Comparison of ENCODE assay signal across 17 cellular contexts in genomic region chr10:29631049-29631339, GRCh38. TPM values are rescaled to one million over a fixed set of nuclear protein-coding genes. Genes with fewer than 3 reads are reported as not detected.
DNase-seq lines count a peak whose midpoint lies in the region; ATAC-seq and TF ChIP-seq lines count a peak whose summit lies in the region.
"Had no signal": no experiment of that assay in that cellular context is flagged by ENCODE, and none has a peak within 500 bp of the region (broad histone marks: within the 10 kb centered on the region; RNA-seq: fewer than 3 reads in every experiment).

No MANE protein-coding gene starts in this region.

- no peaks in the 10 kb centered on the region for H3K27me3 ChIP-seq in left ventricle myocardium inferior (ENCODE audit: low read depth)
- no peaks in the 10 kb centered on the region for H3K27me3 ChIP-seq in foreskin keratinocyte
- no peaks in the 10 kb centered on the region for H3K27me3 ChIP-seq in trophoblast cell (ENCODE audit: insufficient read depth, low read length)
- H3K27me3 ChIP-seq in upper lobe of right lung = no peaks in the 10 kb centered on the region
- H3K27me3 ChIP-seq: MG63, right lobe of liver, tibial nerve had no signal

- H3K36me3 ChIP-seq in left ventricle myocardium inferior = no peaks in the 10 kb centered on the region
- H3K36me3 ChIP-seq in trophoblast cell (ENCODE audit: control insufficient read depth in 1 of 2, insufficient read depth in 2 of 2, low read length in 2 of 2) = no peaks in the 10 kb centered on the region
- H3K36me3 ChIP-seq in upper lobe of right lung = no peaks in the 10 kb centered on the region
- H3K36me3 ChIP-seq: MG63, right lobe of liver, tibial nerve had no signal

- intact Hi-C loops in left ventricle myocardium inferior (cut with micrococcal nuclease) (no loop called here), Right ventricle myocardium superior (cut with DNase I) (loop anchor here (5.0 to 10.0 kb wide), 2 partner anchors 104 to 224 kb away; no protein-coding TSS in a partner anchor), upper lobe of right lung (cut with DNase I) (no loop called here)

- no peak overlapping the region for H2AFZ ChIP-seq in trophoblast cell (ENCODE audit: insufficient read depth, low read length, poor library complexity)

- H3K23ac ChIP-seq in trophoblast cell (ENCODE audit: low read length) = no peak overlapping the region

- H3K4me3 ChIP-seq in left ventricle myocardium inferior (peak overlapping the region; percentile 64), trophoblast cell (ENCODE audit: low read depth, low read length) (no peak overlapping the region), upper lobe of right lung (no peak overlapping the region)
- H3K4me3 ChIP-seq: MG63, right lobe of liver, tibial nerve had no signal

- WGBS in trophoblast cell (ENCODE audit: extremely low coverage, insufficient coverage, insufficient read length) = no CpG with 5 or more reads among the region's 4 CpGs

- H2BK12ac ChIP-seq in trophoblast cell (ENCODE audit: low read length) = no peak overlapping the region

- H3K79me1 ChIP-seq in trophoblast cell (ENCODE audit: low read length) = peaks cover 3% of the 10 kb centered on the region

- ATAC-seq in Right ventricle myocardium superior (ENCODE audit: poor library complexity) (no peak), foreskin keratinocyte (no peak), upper lobe of right lung (no peak), GM18858 (IDR thresholded peaks at IDR 0.05; ENCODE audit: unreplicated experiment) (no peak)

- H3K9me3 ChIP-seq in left ventricle myocardium inferior (replicated peaks) (no peaks in the 10 kb centered on the region), trophoblast cell (ENCODE audit: insufficient read depth, low read depth, low read length) (no peaks in the 10 kb centered on the region), upper lobe of right lung (no peaks in the 10 kb centered on the region)
- H3K9me3 ChIP-seq: MG63, right lobe of liver, SK-N-SH, tibial nerve had no signal

- no peak overlapping the region for H2AK5ac ChIP-seq in trophoblast cell (ENCODE audit: low read length)

- H3K14ac ChIP-seq in trophoblast cell (ENCODE audit: low read length) = no peak overlapping the region

- peak overlapping the region; percentile 6 for H3K4me2 ChIP-seq in trophoblast cell (ENCODE audit: low read length)
- H3K4me2 ChIP-seq: SK-N-SH had no signal

- H3K4me1 ChIP-seq in left ventricle myocardium inferior = peaks cover 72% of the 10 kb centered on the region
- H3K4me1 ChIP-seq in foreskin keratinocyte = peaks cover 48% of the 10 kb centered on the region
- peaks cover 3 to 6% of the 10 kb centered on the region in 2 experiments for H3K4me1 ChIP-seq in trophoblast cell (ENCODE audit: control insufficient read depth in 1 of 2, insufficient read depth in 2 of 2, low read length in 2 of 2)
- H3K4me1 ChIP-seq in upper lobe of right lung = peaks cover 55% of the 10 kb centered on the region

- in situ Hi-C loops in GM13976 (cut with MboI; ENCODE audit: low sequenced_read_pairs, unreplicated experiment) = no loop called here

- no peak for DNase-seq in left ventricle myocardium inferior
- no peak for DNase-seq in Right ventricle myocardium superior
- DNase-seq in foreskin keratinocyte = no peak
- no peak for DNase-seq in trophoblast cell
- DNase-seq in upper lobe of right lung = no peak
- DNase-seq in activated T-cell treated with anti-CD3 and anti-CD28 coated beads, Interleukin-2, amount 50 U/mL, for 1 hour = no peak
- DNase-seq in GM13976 (ENCODE audit: low spot score) = no peak
- DNase-seq: activated CD4-positive, alpha-beta memory T cell treated with anti-CD3 and anti-CD28 coated beads for 36 hours; CD4-positive, alpha-beta T cell; MG63; NCI-H1930; NCI-H524 treated with DMSO at 0.1 percent for 48 hours; SK-N-SH; stimulated activated CD4-positive, alpha-beta T cell treated with anti-CD3 and anti-CD28 coated beads, Interleukin-2, amount 100 ng/mL, for 48 hours had no signal

- no peak overlapping the region for H2BK120ac ChIP-seq in trophoblast cell (ENCODE audit: insufficient read depth, low read length, poor library complexity)

- H3K18ac ChIP-seq in trophoblast cell (ENCODE audit: low read length) = no peak overlapping the region

- TF ChIP-seq CTCF in left ventricle myocardium inferior (IDR thresholded peaks at IDR 0.05; ENCODE audit: borderline replicate concordance) (no peak), foreskin keratinocyte (conservative IDR thresholded peaks at IDR 0.05) (no peak), upper lobe of right lung (IDR thresholded peaks at IDR 0.05) (no peak), GM13976 (IDR thresholded peaks at IDR 0.05; ENCODE audit: borderline replicate concordance, control extremely low read depth, extremely low read depth, insufficient read depth, missing control alignments) (no peak)

- H3K9ac ChIP-seq in trophoblast cell (ENCODE audit: low read length) = no peak overlapping the region
- H3K9ac ChIP-seq: SK-N-SH had no signal

- no peak overlapping the region for H4K12ac ChIP-seq in trophoblast cell (ENCODE audit: low read depth, low read length)

- H3K27ac ChIP-seq in left ventricle myocardium inferior (replicated peaks) = peak overlapping the region; percentile 89
- H3K27ac ChIP-seq in foreskin keratinocyte = peak overlapping the region; percentile 87
- H3K27ac ChIP-seq in trophoblast cell (ENCODE audit: low read depth, low read length) = no peak overlapping the region
- H3K27ac ChIP-seq in upper lobe of right lung = peak overlapping the region; percentile 89
- H3K27ac ChIP-seq: right lobe of liver, tibial nerve had no signal

- no peaks in the 10 kb centered on the region for H3K79me2 ChIP-seq in trophoblast cell (ENCODE audit: control insufficient read depth, insufficient read depth, low read length, poor library complexity)

- H2BK5ac ChIP-seq in trophoblast cell (ENCODE audit: low read depth, low read length, poor library complexity) = no peak overlapping the region

- H4K8ac ChIP-seq in trophoblast cell (ENCODE audit: low read depth, low read length) = no peak overlapping the region

- no peak overlapping the region for H3K4ac ChIP-seq in trophoblast cell (ENCODE audit: low read depth, low read length)

- H4K91ac ChIP-seq in trophoblast cell (ENCODE audit: low read depth, low read length) = no peak overlapping the region

RNA-seq across cellular contexts. Expression of gene SVIL, which starts 3.8 kb away (rescaled TPM):
- total RNA-seq in left ventricle myocardium inferior (403 TPM), Right ventricle myocardium superior (298 TPM), foreskin keratinocyte (26.9 and 27.1 TPM in 2 replicates), upper lobe of right lung (106 TPM)
- polyA plus RNA-seq in foreskin keratinocyte = 4.8 and 4.9 TPM in 2 replicates
- polyA plus RNA-seq in trophoblast cell (2013) = 25.1 and 25.3 TPM in 2 replicates
